ENCODE assay signal across 1 cellular context in genomic region chr6:47621838-47622449, GRCh38.
TF ChIP-seq lines count a peak whose summit lies in the region.

No MANE protein-coding gene starts in this region.

TF ChIP-seq in GM23338, 12 proteins besides CTCF, POLR2A, EP300 and RAD21 (continued from another document):
- TF ChIP-seq, protein P1, sequence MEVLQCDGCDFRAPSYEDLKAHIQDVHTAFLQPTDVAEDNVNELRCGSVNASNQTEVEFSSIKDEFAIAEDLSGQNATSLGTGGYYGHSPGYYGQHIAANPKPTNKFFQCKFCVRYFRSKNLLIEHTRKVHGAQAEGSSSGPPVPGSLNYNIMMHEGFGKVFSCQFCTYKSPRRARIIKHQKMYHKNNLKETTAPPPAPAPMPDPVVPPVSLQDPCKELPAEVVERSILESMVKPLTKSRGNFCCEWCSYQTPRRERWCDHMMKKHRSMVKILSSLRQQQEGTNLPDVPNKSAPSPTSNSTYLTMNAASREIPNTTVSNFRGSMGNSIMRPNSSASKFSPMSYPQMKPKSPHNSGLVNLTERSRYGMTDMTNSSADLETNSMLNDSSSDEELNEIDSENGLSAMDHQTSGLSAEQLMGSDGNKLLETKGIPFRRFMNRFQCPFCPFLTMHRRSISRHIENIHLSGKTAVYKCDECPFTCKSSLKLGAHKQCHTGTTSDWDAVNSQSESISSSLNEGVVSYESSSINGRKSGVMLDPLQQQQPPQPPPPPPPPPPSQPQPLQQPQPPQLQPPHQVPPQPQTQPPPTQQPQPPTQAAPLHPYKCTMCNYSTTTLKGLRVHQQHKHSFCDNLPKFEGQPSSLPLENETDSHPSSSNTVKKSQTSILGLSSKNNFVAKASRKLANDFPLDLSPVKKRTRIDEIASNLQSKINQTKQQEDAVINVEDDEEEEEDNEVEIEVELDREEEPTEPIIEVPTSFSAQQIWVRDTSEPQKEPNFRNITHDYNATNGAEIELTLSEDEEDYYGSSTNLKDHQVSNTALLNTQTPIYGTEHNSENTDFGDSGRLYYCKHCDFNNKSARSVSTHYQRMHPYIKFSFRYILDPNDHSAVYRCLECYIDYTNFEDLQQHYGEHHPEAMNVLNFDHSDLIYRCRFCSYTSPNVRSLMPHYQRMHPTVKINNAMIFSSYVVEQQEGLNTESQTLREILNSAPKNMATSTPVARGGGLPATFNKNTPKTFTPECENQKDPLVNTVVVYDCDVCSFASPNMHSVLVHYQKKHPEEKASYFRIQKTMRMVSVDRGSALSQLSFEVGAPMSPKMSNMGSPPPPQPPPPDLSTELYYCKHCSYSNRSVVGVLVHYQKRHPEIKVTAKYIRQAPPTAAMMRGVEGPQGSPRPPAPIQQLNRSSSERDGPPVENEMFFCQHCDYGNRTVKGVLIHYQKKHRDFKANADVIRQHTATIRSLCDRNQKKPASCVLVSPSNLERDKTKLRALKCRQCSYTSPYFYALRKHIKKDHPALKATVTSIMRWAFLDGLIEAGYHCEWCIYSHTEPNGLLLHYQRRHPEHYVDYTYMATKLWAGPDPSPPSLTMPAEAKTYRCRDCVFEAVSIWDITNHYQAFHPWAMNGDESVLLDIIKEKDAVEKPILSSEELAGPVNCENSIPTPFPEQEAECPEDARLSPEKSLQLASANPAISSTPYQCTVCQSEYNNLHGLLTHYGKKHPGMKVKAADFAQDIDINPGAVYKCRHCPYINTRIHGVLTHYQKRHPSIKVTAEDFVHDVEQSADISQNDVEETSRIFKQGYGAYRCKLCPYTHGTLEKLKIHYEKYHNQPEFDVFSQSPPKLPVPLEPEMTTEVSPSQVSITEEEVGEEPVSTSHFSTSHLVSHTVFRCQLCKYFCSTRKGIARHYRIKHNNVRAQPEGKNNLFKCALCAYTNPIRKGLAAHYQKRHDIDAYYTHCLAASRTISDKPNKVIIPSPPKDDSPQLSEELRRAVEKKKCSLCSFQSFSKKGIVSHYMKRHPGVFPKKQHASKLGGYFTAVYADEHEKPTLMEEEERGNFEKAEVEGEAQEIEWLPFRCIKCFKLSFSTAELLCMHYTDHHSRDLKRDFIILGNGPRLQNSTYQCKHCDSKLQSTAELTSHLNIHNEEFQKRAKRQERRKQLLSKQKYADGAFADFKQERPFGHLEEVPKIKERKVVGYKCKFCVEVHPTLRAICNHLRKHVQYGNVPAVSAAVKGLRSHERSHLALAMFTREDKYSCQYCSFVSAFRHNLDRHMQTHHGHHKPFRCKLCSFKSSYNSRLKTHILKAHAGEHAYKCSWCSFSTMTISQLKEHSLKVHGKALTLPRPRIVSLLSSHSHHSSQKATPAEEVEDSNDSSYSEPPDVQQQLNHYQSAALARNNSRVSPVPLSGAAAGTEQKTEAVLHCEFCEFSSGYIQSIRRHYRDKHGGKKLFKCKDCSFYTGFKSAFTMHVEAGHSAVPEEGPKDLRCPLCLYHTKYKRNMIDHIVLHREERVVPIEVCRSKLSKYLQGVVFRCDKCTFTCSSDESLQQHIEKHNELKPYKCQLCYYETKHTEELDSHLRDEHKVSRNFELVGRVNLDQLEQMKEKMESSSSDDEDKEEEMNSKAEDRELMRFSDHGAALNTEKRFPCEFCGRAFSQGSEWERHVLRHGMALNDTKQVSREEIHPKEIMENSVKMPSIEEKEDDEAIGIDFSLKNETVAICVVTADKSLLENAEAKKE (CRISPR knock-in tag; IDR thresholded peaks at IDR 0.05), result no peak
- TF ChIP-seq JUNB (IDR thresholded peaks at IDR 0.05; ENCODE audit: unreplicated experiment) (no peak), ZNF331 (CRISPR knock-in tag; IDR thresholded peaks at IDR 0.05; ENCODE audit: low read depth) (no peak), STAT1 (IDR thresholded peaks at IDR 0.05; ENCODE audit: unreplicated experiment) (no peak), EZH2phosphoT487 (IDR thresholded peaks at IDR 0.05; ENCODE audit: unreplicated experiment) (no peak)
